ENCODE assay signal across 8 cellular contexts in the genomic region with DNA sequence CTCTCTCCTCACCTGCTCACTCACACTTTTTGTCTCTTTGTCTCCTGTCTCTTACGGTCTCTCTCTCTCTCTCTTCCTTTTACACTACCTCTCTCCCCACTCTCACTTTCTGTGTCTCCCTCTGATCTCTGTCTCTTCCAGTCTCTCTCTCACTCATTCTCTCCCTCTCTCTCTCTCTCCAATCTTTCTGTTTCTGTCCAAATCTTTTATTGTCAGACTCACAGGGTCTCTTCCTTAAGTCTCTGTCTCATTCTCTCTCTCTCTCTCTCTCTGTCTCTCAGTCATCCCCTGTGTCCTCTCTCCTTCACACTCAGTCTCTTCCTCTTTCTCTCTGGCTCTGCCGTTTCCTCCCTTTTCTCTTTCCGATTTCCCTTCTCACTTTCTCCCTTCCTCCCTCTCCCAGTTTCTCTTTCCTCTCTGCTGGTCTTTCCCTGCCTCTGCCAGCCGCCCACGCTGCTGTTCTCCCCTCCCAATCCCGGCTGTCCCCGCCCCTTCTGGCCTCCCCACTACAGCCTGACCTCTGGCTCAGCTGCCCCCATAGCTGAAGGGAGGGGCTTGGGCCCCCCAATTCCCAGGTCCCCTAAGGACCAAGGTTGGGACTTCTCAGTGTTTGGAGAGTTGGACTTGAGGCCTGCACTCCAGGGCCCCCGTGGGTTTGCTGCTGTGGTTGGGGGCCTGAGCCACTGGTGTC.
DNase-seq lines count a peak whose midpoint lies in the region; ATAC-seq and TF ChIP-seq lines count a peak whose summit lies in the region.

A gene with protein sequence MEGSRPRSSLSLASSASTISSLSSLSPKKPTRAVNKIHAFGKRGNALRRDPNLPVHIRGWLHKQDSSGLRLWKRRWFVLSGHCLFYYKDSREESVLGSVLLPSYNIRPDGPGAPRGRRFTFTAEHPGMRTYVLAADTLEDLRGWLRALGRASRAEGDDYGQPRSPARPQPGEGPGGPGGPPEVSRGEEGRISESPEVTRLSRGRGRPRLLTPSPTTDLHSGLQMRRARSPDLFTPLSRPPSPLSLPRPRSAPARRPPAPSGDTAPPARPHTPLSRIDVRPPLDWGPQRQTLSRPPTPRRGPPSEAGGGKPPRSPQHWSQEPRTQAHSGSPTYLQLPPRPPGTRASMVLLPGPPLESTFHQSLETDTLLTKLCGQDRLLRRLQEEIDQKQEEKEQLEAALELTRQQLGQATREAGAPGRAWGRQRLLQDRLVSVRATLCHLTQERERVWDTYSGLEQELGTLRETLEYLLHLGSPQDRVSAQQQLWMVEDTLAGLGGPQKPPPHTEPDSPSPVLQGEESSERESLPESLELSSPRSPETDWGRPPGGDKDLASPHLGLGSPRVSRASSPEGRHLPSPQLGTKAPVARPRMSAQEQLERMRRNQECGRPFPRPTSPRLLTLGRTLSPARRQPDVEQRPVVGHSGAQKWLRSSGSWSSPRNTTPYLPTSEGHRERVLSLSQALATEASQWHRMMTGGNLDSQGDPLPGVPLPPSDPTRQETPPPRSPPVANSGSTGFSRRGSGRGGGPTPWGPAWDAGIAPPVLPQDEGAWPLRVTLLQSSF (minus strand): TSS at position 422 of the 691 bp plus-strand sequence. CDS start 997 bp downstream, outside the sequence.

- H3K27ac ChIP-seq in HEK293 (ENCODE audit: extremely low read depth, low read depth, low read length) (peak within 1 kb of the TSS; percentile 40), skin epidermis (peak within 1 kb of the TSS in 20 of 21 experiments; percentile 37 to 91 (median 75))

- no peak for TF ChIP-seq CTCF in HEK293 (tag by site-specific recombination; IDR thresholded peaks at IDR 0.05)
- TF ChIP-seq CTCF in GM13977 (IDR thresholded peaks at IDR 0.05; ENCODE audit: extremely low read depth, insufficient read depth, missing control alignments), result no peak

- peak within 1 kb of the TSS; percentile 89 for H3K9ac ChIP-seq in adipocyte (ENCODE audit: low read length)

- H3K4me1 ChIP-seq in HEK293 (ENCODE audit: control insufficient read depth, insufficient read depth, low read length), result peaks cover 10% of the 10 kb centered on the region; the same call in 1 of the 2 replicates
- peaks cover 26% of the 10 kb centered on the region for H3K4me1 ChIP-seq in adipocyte (ENCODE audit: control insufficient read depth, insufficient read depth, low read length)

- CTCF ChIA-PET in HEK293 (lab: Yijun Ruan, JAX), result interaction anchor here (0.6 to 2.2 kb wide), 3 partner anchors 26 to 363 kb away, joined by 3 to 11 read pairs (median 4); no protein-coding TSS in a partner anchor

- POLR2A ChIA-PET in HEK293 (lab: Yijun Ruan, JAX), result interaction anchor here (1.2 to 1.6 kb wide), 2 partner anchors 21 to 24 kb away, joined by 3 to 7 read pairs; no protein-coding TSS in a partner anchor

- H3K27me3 ChIP-seq in adipocyte (replicated peaks; ENCODE audit: control insufficient read depth, insufficient read depth, low read length), result no peaks in the 10 kb centered on the region

- H3K4me3 ChIP-seq in HEK293 (ENCODE audit: low read depth, low read length), result no peak within 1 kb of the TSS
- H3K4me3 ChIP-seq in adipocyte (ENCODE audit: low read length), result peak within 1 kb of the TSS; percentile 84
- H3K4me3 ChIP-seq in iPS-11a (ENCODE audit: low read depth, low read length), result peak within 1 kb of the TSS; percentile 17
- H3K4me3 ChIP-seq in skin epidermis, result peak within 1 kb of the TSS; percentile 1 to 41 (median 26)

- ATAC-seq in GM18861 (IDR thresholded peaks at IDR 0.05; ENCODE audit: unreplicated experiment), result no peak
- no peak for ATAC-seq in HG02642 (IDR thresholded peaks at IDR 0.05; ENCODE audit: poor library complexity, unreplicated experiment)

- H3K9me3 ChIP-seq in HEK293 (ENCODE audit: control insufficient read depth, insufficient read depth, low read depth, low read length) (no peaks in the 10 kb centered on the region), adipocyte (ENCODE audit: control insufficient read depth, low read length) (no peaks in the 10 kb centered on the region)

- peaks cover 0 to 2% of the 10 kb centered on the region in 2 experiments; a peak in 1 of 3 replicates for H3K36me3 ChIP-seq in HEK293 (ENCODE audit: control insufficient read depth in 2 of 2, insufficient read depth in 1 of 2, low read length in 2 of 2)
- peaks cover 15% of the 10 kb centered on the region for H3K36me3 ChIP-seq in adipocyte (ENCODE audit: control insufficient read depth, insufficient read depth, low read length, severe bottlenecking)

- in situ Hi-C loops in GM13977 (cut with MboI; ENCODE audit: low pct_unique_long_range_greater_than_20kb, low sequenced_read_pairs, unreplicated experiment), result loop anchor here (25.0 kb wide), 1 partner anchor 94 kb away; a partner anchor contains a TSS

- DNase-seq in adipocyte (ENCODE audit: low read depth) (peak; percentile 76), NCI-H2081 treated with DMSO at 0.1 percent for 48 hours (lab: John Stamatoyannopoulos, UW) (no peak), GM13977 (ENCODE audit: low spot score) (no peak)

TF ChIP-seq in HEK293, 187 proteins besides CTCF, POLR2A, EP300 and RAD21 (continues in another document):
- TF ChIP-seq ZNF664 (tag by site-specific recombination; IDR thresholded peaks at IDR 0.05), result 0 out of 2 replicates have a peak, but pooled peaks have one; percentile 12
- TF ChIP-seq, protein P1, sequence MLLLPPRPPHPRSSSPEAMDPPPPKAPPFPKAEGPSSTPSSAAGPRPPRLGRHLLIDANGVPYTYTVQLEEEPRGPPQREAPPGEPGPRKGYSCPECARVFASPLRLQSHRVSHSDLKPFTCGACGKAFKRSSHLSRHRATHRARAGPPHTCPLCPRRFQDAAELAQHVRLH (tag by site-specific recombination; IDR thresholded peaks at IDR 0.05), result peak; percentile 51; the same call in 1 of the 2 replicates
- TF ChIP-seq KLF1 (tag by site-specific recombination; IDR thresholded peaks at IDR 0.05), result no peak
- TF ChIP-seq EGR2 (tag by site-specific recombination; IDR thresholded peaks at IDR 0.05; ENCODE audit: low read depth), result peak; percentile 80
- peak; percentile 48 for TF ChIP-seq SP2 (tag by site-specific recombination; IDR thresholded peaks at IDR 0.05)
- TF ChIP-seq HOXA7 (CRISPR knock-in tag; IDR thresholded peaks at IDR 0.05; ENCODE audit: borderline replicate concordance), result no peak
- TF ChIP-seq ZNF366 (tag by site-specific recombination; conservative IDR thresholded peaks at IDR 0.05), result peak; percentile 97
- peak; percentile 38; the same call in 1 of the 2 replicates for TF ChIP-seq ZNF157 (tag by site-specific recombination; IDR thresholded peaks at IDR 0.05)
- TF ChIP-seq ZNF19 (tag by site-specific recombination; IDR thresholded peaks at IDR 0.05; ENCODE audit: low read depth), result no peak
- TF ChIP-seq, protein P2, sequence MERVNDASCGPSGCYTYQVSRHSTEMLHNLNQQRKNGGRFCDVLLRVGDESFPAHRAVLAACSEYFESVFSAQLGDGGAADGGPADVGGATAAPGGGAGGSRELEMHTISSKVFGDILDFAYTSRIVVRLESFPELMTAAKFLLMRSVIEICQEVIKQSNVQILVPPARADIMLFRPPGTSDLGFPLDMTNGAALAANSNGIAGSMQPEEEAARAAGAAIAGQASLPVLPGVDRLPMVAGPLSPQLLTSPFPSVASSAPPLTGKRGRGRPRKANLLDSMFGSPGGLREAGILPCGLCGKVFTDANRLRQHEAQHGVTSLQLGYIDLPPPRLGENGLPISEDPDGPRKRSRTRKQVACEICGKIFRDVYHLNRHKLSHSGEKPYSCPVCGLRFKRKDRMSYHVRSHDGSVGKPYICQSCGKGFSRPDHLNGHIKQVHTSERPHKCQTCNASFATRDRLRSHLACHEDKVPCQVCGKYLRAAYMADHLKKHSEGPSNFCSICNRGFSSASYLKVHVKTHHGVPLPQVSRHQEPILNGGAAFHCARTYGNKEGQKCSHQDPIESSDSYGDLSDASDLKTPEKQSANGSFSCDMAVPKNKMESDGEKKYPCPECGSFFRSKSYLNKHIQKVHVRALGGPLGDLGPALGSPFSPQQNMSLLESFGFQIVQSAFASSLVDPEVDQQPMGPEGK (tag by site-specific recombination; IDR thresholded peaks at IDR 0.05), result peak; percentile 85
- TF ChIP-seq ZNF155 (tag by site-specific recombination; IDR thresholded peaks at IDR 0.05), result 0 out of 2 replicates have a peak, but pooled peaks have one; percentile 13
- TF ChIP-seq, protein P3, sequence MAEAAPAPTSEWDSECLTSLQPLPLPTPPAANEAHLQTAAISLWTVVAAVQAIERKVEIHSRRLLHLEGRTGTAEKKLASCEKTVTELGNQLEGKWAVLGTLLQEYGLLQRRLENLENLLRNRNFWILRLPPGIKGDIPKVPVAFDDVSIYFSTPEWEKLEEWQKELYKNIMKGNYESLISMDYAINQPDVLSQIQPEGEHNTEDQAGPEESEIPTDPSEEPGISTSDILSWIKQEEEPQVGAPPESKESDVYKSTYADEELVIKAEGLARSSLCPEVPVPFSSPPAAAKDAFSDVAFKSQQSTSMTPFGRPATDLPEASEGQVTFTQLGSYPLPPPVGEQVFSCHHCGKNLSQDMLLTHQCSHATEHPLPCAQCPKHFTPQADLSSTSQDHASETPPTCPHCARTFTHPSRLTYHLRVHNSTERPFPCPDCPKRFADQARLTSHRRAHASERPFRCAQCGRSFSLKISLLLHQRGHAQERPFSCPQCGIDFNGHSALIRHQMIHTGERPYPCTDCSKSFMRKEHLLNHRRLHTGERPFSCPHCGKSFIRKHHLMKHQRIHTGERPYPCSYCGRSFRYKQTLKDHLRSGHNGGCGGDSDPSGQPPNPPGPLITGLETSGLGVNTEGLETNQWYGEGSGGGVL (tag by site-specific recombination; IDR thresholded peaks at IDR 0.05), result peak; percentile 43
- TF ChIP-seq, protein P4, sequence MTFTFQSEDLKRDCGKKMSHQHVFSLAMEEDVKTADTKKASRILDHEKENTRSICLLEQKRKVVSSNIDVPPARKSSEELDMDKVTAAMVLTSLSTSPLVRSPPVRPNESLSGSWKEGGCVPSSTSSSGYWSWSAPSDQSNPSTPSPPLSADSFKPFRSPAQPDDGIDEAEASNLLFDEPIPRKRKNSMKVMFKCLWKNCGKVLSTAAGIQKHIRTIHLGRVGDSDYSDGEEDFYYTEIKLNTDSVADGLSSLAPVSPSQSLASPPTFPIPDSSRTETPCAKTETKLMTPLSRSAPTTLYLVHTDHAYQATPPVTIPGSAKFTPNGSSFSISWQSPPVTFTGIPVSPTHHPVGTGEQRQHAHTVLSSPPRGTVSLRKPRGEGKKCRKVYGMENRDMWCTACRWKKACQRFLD (tag by site-specific recombination; IDR thresholded peaks at IDR 0.05), result no peak
- TF ChIP-seq KLF9 (tag by site-specific recombination; IDR thresholded peaks at IDR 0.05; ENCODE audit: low read depth), result peak; percentile 45
- TF ChIP-seq ZNF670 (tag by site-specific recombination; IDR thresholded peaks at IDR 0.05; ENCODE audit: low read depth), result no peak
- TF ChIP-seq ZFP69B (tag by site-specific recombination; IDR thresholded peaks at IDR 0.05), result peak; percentile 54
- no peak for TF ChIP-seq ZSCAN30 (tag by site-specific recombination; IDR thresholded peaks at IDR 0.05)
- TF ChIP-seq ZNF2 (tag by site-specific recombination; IDR thresholded peaks at IDR 0.05), result 0 out of 2 replicates have a peak, but pooled peaks have one; percentile 22
- no peak for TF ChIP-seq ZNF426 (tag by site-specific recombination; IDR thresholded peaks at IDR 0.05)
